ENCODE assay signal across 9 cellular contexts in the genomic region with DNA sequence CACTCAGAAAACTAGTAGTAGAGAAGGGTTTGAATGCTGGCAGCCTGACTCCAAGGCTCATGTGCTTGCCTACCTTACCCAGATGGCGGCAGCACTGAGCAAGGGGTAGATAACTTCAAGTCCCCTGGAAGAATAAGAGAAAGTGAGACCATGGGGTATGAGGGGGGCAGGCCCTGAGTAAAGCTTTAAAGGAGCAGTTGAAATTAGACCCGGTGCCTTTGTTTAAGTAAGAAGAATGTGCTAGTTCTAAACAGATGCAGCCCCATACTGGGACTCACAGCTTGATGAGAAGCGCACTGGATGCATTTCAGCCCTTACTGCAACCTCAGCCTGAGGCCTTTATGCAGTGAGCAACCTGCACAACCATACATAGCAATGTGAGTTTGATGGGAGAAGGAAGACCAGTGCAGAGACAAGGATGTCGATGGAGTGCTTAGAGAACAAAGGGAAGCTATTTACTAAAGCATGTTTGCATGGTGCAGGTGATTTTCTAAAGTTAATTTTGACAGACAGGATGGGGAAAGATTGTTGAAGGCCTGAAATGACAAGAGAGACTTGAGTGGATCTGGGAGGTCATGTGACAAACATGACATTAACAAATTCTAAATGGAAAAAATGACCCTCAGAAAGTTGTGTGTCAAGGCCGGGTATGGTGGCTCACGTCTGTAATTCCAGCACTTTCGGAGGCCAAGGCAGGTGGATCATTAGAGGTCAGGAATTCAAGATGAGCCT. TPM values are rescaled to one million over a fixed set of nuclear protein-coding genes. Genes with fewer than 3 reads are reported as not detected.
A peak's percentile ranks its signal among the peaks of the same experiment; 100 is the strongest.
DNase-seq lines count a peak whose midpoint lies in the region; ATAC-seq and TF ChIP-seq lines count a peak whose summit lies in the region.
"Had no signal": no experiment of that assay in that cellular context is flagged by ENCODE, and none has a peak within 500 bp of the region (broad histone marks: within the 10 kb centered on the region; RNA-seq: fewer than 3 reads in every experiment).

No MANE protein-coding gene starts in this region.

- H3K4me2 ChIP-seq in OCI-LY3 (ENCODE audit: low read length), result no peak overlapping the region

- H3K4me1 ChIP-seq in heart right ventricle, result peaks cover 0 to 32% (median 0%) of the 10 kb centered on the region in 9 donors
- H3K4me1 ChIP-seq in right atrium auricular region, result no peaks in the 10 kb centered on the region
- peaks cover 5% of the 10 kb centered on the region; the same call in 1 of the 2 replicates for H3K4me1 ChIP-seq in OCI-LY3 (ENCODE audit: low read length)
- no peaks in the 10 kb centered on the region for H3K4me1 ChIP-seq in adrenal gland (replicated peaks in 1 of 2)
- no peaks in the 10 kb centered on the region for H3K4me1 ChIP-seq in right lobe of liver

- 0 out of 2 replicates have a peak, but pooled peaks cover 3% of the 10 kb centered on the region for H4K20me1 ChIP-seq in OCI-LY3 (ENCODE audit: insufficient read depth, low read length)

- ATAC-seq in heart right ventricle, result no peak
- ATAC-seq in right lobe of liver, result peak; percentile 69 to 77 (median 74)
- no peak for ATAC-seq in sciatic nerve

- H3K27me3 ChIP-seq in heart right ventricle (peaks cover 0 to 77% (median 46%) of the 10 kb centered on the region in 7 donors), right atrium auricular region (no peaks in the 10 kb centered on the region), OCI-LY3 (ENCODE audit: low read depth, low read length) (peaks cover 90% of the 10 kb centered on the region), adrenal gland (peaks cover 14% of the 10 kb centered on the region), right lobe of liver (no peaks in the 10 kb centered on the region)

- H3K4me3 ChIP-seq in heart right ventricle (no peak overlapping the region), right atrium auricular region (no peak overlapping the region), OCI-LY3 (ENCODE audit: low read length) (no peak overlapping the region), adrenal gland (no peak overlapping the region), right lobe of liver (no peak overlapping the region)

- DNase-seq in heart right ventricle, result no peak
- DNase-seq in right atrium auricular region (ENCODE audit: low spot score), result no peak
- peak in 3 of 7 donors; percentile 12 to 35 (median 18) for DNase-seq in adrenal gland
- DNase-seq in right lobe of liver, result peak in 2 of 3 donors; percentile 51 to 60
- no peak for DNase-seq in sciatic nerve (ENCODE audit: low spot score)
- no peak for DNase-seq in T1000 (lab: John Stamatoyannopoulos, UW)
- DNase-seq in SIG-M5 treated with dmso at 0.1 percent for 504 hours (lab: John Stamatoyannopoulos, UW; ENCODE audit: unreplicated experiment), result no peak

- TF ChIP-seq CTCF in heart right ventricle (IDR thresholded peaks at IDR 0.05), result peak in 7 of 9 donors; percentile 47 to 69 (median 55)
- peak in 1 of 2 donors; percentile 60 for TF ChIP-seq CTCF in right atrium auricular region (IDR thresholded peaks at IDR 0.05)
- TF ChIP-seq CTCF in OCI-LY3 (IDR thresholded peaks at IDR 0.05; ENCODE audit: low read depth, low read length), result peak; percentile 82
- peak in 5 of 6 experiments; percentile 14 to 48 (median 29) for TF ChIP-seq CTCF in adrenal gland (IDR thresholded peaks at IDR 0.05)
- peak; percentile 70 to 82 (median 76) for TF ChIP-seq CTCF in right lobe of liver (IDR thresholded peaks at IDR 0.05)

- WGBS in heart right ventricle, 2 donors, result 66 to 72% methylated on average over 7 of the region's 7 CpGs
- WGBS in adrenal gland, 4 donors, result 64 to 72% (median 67%) methylated on average over 7 of the region's 7 CpGs
- WGBS in right lobe of liver (ENCODE audit: insufficient coverage, low coverage, low lambda C conversion rate, missing lambda C conversion rate), result 66% methylated on average over 6 of the region's 7 CpGs

- H3K27ac ChIP-seq in heart right ventricle, result no peak overlapping the region
- H3K27ac ChIP-seq in right atrium auricular region, result no peak overlapping the region
- H3K27ac ChIP-seq in OCI-LY3 (ENCODE audit: low read length), result no peak overlapping the region
- H3K27ac ChIP-seq in adrenal gland, result no peak overlapping the region
- no peak overlapping the region for H3K27ac ChIP-seq in right lobe of liver

- H2AFZ ChIP-seq in OCI-LY3 (ENCODE audit: low read depth, low read length), result no peak overlapping the region

- TF ChIP-seq POLR2A in adrenal gland (IDR thresholded peaks at IDR 0.05) (no peak), right lobe of liver (IDR thresholded peaks at IDR 0.05) (no peak)

- H3K36me3 ChIP-seq in heart right ventricle, result no peaks in the 10 kb centered on the region
- no peaks in the 10 kb centered on the region for H3K36me3 ChIP-seq in right atrium auricular region
- H3K36me3 ChIP-seq in OCI-LY3 (replicated peaks; ENCODE audit: low read depth, low read length), result no peaks in the 10 kb centered on the region
- H3K36me3 ChIP-seq in adrenal gland (replicated peaks in 1 of 2), result no peaks in the 10 kb centered on the region
- no peaks in the 10 kb centered on the region for H3K36me3 ChIP-seq in right lobe of liver

- H3K9me3 ChIP-seq in heart right ventricle, result no peaks in the 10 kb centered on the region
- H3K9me3 ChIP-seq in right atrium auricular region, result no peaks in the 10 kb centered on the region
- H3K9me3 ChIP-seq in OCI-LY3 (ENCODE audit: insufficient read depth, low read length), result no peaks in the 10 kb centered on the region
- no peaks in the 10 kb centered on the region for H3K9me3 ChIP-seq in adrenal gland (replicated peaks in 1 of 3)
- no peaks in the 10 kb centered on the region for H3K9me3 ChIP-seq in right lobe of liver

- H3K9ac ChIP-seq in OCI-LY3 (ENCODE audit: low read length), result no peak overlapping the region

- intact Hi-C loops in heart right ventricle (cut with DNase I) (loop anchor here in 3 of 10 donors (2.0 to 10.0 kb wide), 3 partner anchors 92 to 381 kb away; no protein-coding TSS in a partner anchor), adrenal gland (cut with DNase I) (no loop called here), right lobe of liver (cut with DNase I) (loop anchor here in 1 of 2 donors (10.0 kb wide), 1 partner anchor 92 kb away; no protein-coding TSS in a partner anchor), sciatic nerve (cut with DNase I) (no loop called here)

- no peaks in the 10 kb centered on the region for H3K79me2 ChIP-seq in OCI-LY3 (ENCODE audit: low read length)

RNA-seq across cellular contexts. Expression of gene TMA7B, which starts 27.1 kb away (rescaled TPM):
- total RNA-seq in heart right ventricle, result not detected
- not detected for polyA plus RNA-seq in heart right ventricle
- total RNA-seq in right atrium auricular region, result not detected
- total RNA-seq in adrenal gland, result not detected
- polyA plus RNA-seq in adrenal gland, result under 1 TPM in 1 of 3 donors, not detected in 2; 0.07 TPM
- total RNA-seq in right lobe of liver, result under 1 TPM in 1 of 6 experiments, not detected in 5; 0.20 TPM
- total RNA-seq in sciatic nerve, result 0.45 TPM
- total RNA-seq: glomerular endothelial cell had no signal

RNA-seq across cellular contexts. Expression of gene GRAP2, which starts 32.2 kb away (rescaled TPM):
- total RNA-seq in heart right ventricle (1 to 10 TPM in 4 of 10 donors, under 1 TPM in 6; 0.19 to 5.6 (median 0.60) TPM), right atrium auricular region (1 to 10 TPM; 1.3 to 2.4 TPM), adrenal gland (1 to 10 TPM in 2 of 8 donors, under 1 TPM in 5, not detected in 1; 0.28 to 1.7 (median 0.61) TPM), right lobe of liver (1 to 10 TPM in 1 of 6 experiments, under 1 TPM in 5; 0.46 to 1.7 (median 0.74) TPM), sciatic nerve (7.5 TPM)
- polyA plus RNA-seq in heart right ventricle (1 to 10 TPM in 1 of 2 donors, under 1 TPM in 1; 0.46 to 1.0 TPM), adrenal gland (under 1 TPM; 0.29 to 0.97 (median 0.30) TPM)
- total RNA-seq: glomerular endothelial cell had no signal

RNA-seq across cellular contexts. Expression of gene ENTHD1, which starts 39.5 kb away (rescaled TPM):
- under 1 TPM in 1 of 10 donors, not detected in 9; 0.09 TPM for total RNA-seq in heart right ventricle
- polyA plus RNA-seq in heart right ventricle, result not detected
- not detected for total RNA-seq in right atrium auricular region
- under 1 TPM in 1 of 8 donors, not detected in 7; 0.07 TPM for total RNA-seq in adrenal gland
- not detected for polyA plus RNA-seq in adrenal gland
- not detected for total RNA-seq in right lobe of liver
- total RNA-seq in sciatic nerve, result 4.9 TPM
- total RNA-seq: glomerular endothelial cell had no signal

Comparison
In these comparisons a context has a peak if more than half of its experiments do, and no peak if none do; other contexts are left out.
1. ATAC-seq: peak in right lobe of liver (4 of 4); none in heart right ventricle (0 of 8) and sciatic nerve (single experiment).
2. DNase-seq: peak in right lobe of liver (2 of 3); none in heart right ventricle (0 of 2), right atrium auricular region (single experiment), sciatic nerve (single experiment), T1000 (single experiment) and SIG-M5 treated with dmso at 0.1 percent for 504 hours (single experiment).